Comparison of ENCODE assay signal across 20 cellular contexts in the genomic region with DNA sequence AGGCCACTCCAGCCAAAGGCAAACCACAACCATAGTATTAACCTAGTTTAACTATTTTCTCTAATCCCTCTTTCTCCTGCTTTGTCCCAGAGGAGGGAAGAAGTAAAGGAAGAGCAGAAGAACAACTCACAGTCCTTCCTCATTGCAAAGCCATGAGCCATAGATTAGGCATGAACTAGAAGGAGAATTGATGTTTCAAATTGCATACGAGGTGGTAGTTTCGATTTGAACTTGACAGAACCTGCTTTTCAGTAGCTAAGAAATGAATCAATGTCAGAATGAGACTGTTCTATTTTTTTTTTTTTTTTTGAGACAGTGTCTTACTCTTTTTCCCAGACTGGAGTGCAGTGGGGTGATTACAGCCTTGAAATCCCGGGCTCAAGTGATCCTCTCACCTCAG. TPM values are rescaled to one million over a fixed set of nuclear protein-coding genes. Genes with fewer than 3 reads are reported as not detected.
"Had no signal": no experiment of that assay in that cellular context is flagged by ENCODE, and none has a peak within 500 bp of the region (broad histone marks: within the 10 kb centered on the region; RNA-seq: fewer than 3 reads in every experiment).

No MANE protein-coding gene starts in this region.

- H3K36me3 Mint-ChIP-seq: T-cell had no signal

- H3K27ac Mint-ChIP-seq: activated T-helper 1 cell treated with anti-CD3 and anti-CD28 coated beads, Interleukin-12 subunit alpha, Interleukin-12 subunit beta, Interleukin-2, Interleukin-4 antibody, amounts not matched to agents 30 ng/mL and 10 ng/mL and 1 ng/mL, durations not matched to agents 14 hours and 24 hours and 36 hours; endodermal cell had no signal

- H3K9me3 ChIP-seq: esophagus muscularis mucosa, sigmoid colon, thoracic aorta had no signal

- H3K27me3 ChIP-seq: esophagus muscularis mucosa, sigmoid colon had no signal

- ATAC-seq: T-cell had no signal

- H3K9me3 Mint-ChIP-seq: activated T-helper 1 cell treated with anti-CD3 and anti-CD28 coated beads, Interleukin-12 subunit alpha, Interleukin-12 subunit beta, Interleukin-2, Interleukin-4 antibody, amounts not matched to agents 30 ng/mL and 10 ng/mL and 1 ng/mL, durations not matched to agents 14 hours and 24 hours and 36 hours; endodermal cell; T-cell had no signal

- H3K4me3 ChIP-seq: esophagus muscularis mucosa, sigmoid colon, thoracic aorta had no signal

- H3K4me1 ChIP-seq: esophagus muscularis mucosa, sigmoid colon had no signal

- H3K27ac ChIP-seq: brain microvascular endothelial cell, esophagus muscularis mucosa, sigmoid colon, thoracic aorta had no signal

- H3K4me3 Mint-ChIP-seq: activated T-helper 1 cell treated with anti-CD3 and anti-CD28 coated beads, Interleukin-12 subunit alpha, Interleukin-12 subunit beta, Interleukin-2, Interleukin-4 antibody, amounts not matched to agents 30 ng/mL and 10 ng/mL and 1 ng/mL, durations not matched to agents 14 hours and 24 hours and 36 hours; endodermal cell; T-cell had no signal

- H3K36me3 ChIP-seq: brain microvascular endothelial cell, esophagus muscularis mucosa, sigmoid colon, thoracic aorta had no signal

- DNase-seq: activated CD4-positive, CD25-positive, alpha-beta regulatory T cell treated with anti-CD3 and anti-CD28 coated beads, Interleukin-2, amount 50 U/mL, for 72 hours; activated naive CD4-positive, alpha-beta T cell; anterior cingulate cortex; brain microvascular endothelial cell; endodermal cell; hippocampal formation; sigmoid colon; stimulated activated CD4-positive, alpha-beta T cell treated with anti-CD3 and anti-CD28 coated beads, Interleukin-2, amount 100 ng/mL, for 24 hours; T-cell; T1000 had no signal

RNA-seq across cellular contexts. Expression of a gene that starts 48.3 kb away (rescaled TPM):
- total RNA-seq: activated T-helper 1 cell treated with anti-CD3 and anti-CD28 coated beads, Interleukin-12 subunit alpha, Interleukin-12 subunit beta, Interleukin-2, Interleukin-4 antibody, amounts not matched to agents 30 ng/mL and 10 ng/mL and 1 ng/mL, durations not matched to agents 14 hours and 24 hours and 36 hours; dermis microvascular lymphatic vessel endothelial cell; endodermal cell; esophagus muscularis mucosa; glomerular endothelial cell; lower leg skin; mesenteric fat pad; omental fat pad; sigmoid colon; thoracic aorta; ureter had no signal
- polyA plus RNA-seq: neural cell, sigmoid colon had no signal
